ENCODE assay signal across 20 cellular contexts in the genomic region with DNA sequence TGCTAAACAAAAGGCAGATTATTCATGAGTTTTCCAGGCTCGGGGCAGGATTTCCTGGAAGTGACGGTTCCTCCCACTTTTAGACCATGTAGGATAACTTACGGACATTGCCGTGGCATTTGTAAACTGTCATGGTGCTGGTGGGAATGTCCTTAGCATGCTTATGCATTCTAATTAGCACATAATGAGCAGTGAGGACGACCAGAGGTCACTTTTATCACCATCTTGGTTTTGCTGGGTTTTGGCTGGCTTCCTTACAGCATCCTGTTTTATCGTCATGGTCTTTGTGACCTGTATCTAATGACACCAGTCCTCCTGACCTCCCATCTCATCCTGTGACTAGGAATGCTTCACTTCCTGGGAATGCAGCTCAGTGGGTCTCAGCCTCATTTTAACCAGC.
"Had no signal": no experiment of that assay in that cellular context is flagged by ENCODE, and none has a peak within 500 bp of the region (broad histone marks: within the 10 kb centered on the region; RNA-seq: fewer than 3 reads in every experiment).

No MANE protein-coding gene starts in this region.

- H3K9me3 Mint-ChIP-seq: activated CD4-positive, alpha-beta T cell treated with anti-CD3 and anti-CD28 coated beads, Interleukin-2, amount 10 ng/mL, durations not matched to agents 24 days and 14 days; activated CD8-positive, alpha-beta T cell treated with anti-CD3 and anti-CD28 coated beads for 36 hours; activated naive CD4-positive, alpha-beta T cell treated with anti-CD3 and anti-CD28 coated beads for 36 hours; activated T-cell treated with anti-CD3 and anti-CD28 coated beads, Interleukin-2, amount 50 U/mL, for 24 hours; activated T-helper 2 cell treated with anti-CD3 and anti-CD28 coated beads, Interferon-gamma antibody, Interleukin-2, Interleukin-4, amounts not matched to agents 10 μg/mL and 5 μg/mL and 100 μg/mL, durations not matched to agents 14 hours and 24 hours and 36 hours; stimulated activated memory B cell treated with anti-CD40 and anti-IgM and Interleukin-4, amounts not matched to agents 10 μg/mL and 1 μg/mL and 100 μg/mL, for 72 hours had no signal

- H3K27me3 Mint-ChIP-seq: activated CD4-positive, alpha-beta T cell treated with anti-CD3 and anti-CD28 coated beads, Interleukin-2, amount 10 ng/mL, durations not matched to agents 24 days and 14 days; activated CD8-positive, alpha-beta T cell treated with anti-CD3 and anti-CD28 coated beads for 36 hours; activated T-cell treated with anti-CD3 and anti-CD28 coated beads, Interleukin-2, amount 50 U/mL, for 24 hours; naive thymus-derived CD4-positive, alpha-beta T cell; stimulated activated memory B cell treated with anti-CD40 and anti-IgM and Interleukin-4, amounts not matched to agents 10 μg/mL and 1 μg/mL and 100 μg/mL, for 72 hours had no signal

- H3K27ac Mint-ChIP-seq: activated CD4-positive, alpha-beta T cell treated with anti-CD3 and anti-CD28 coated beads, Interleukin-2, amount 10 ng/mL, durations not matched to agents 24 days and 14 days; activated CD8-positive, alpha-beta T cell treated with anti-CD3 and anti-CD28 coated beads for 36 hours; activated naive CD4-positive, alpha-beta T cell treated with anti-CD3 and anti-CD28 coated beads for 36 hours; activated T-cell treated with anti-CD3 and anti-CD28 coated beads, Interleukin-2, amount 50 U/mL, for 24 hours; activated T-helper 2 cell treated with anti-CD3 and anti-CD28 coated beads, Interferon-gamma antibody, Interleukin-2, Interleukin-4, amounts not matched to agents 10 μg/mL and 5 μg/mL and 100 μg/mL, durations not matched to agents 14 hours and 24 hours and 36 hours; stimulated activated memory B cell treated with anti-CD40 and anti-IgM and Interleukin-4, amounts not matched to agents 10 μg/mL and 1 μg/mL and 100 μg/mL, for 72 hours had no signal

- DNase-seq: activated CD4-positive, alpha-beta T cell treated with anti-CD3 and anti-CD28 coated beads, Interleukin-2, amount 10 ng/mL, durations not matched to agents 24 days and 14 days; activated naive CD4-positive, alpha-beta T cell treated with anti-CD3 and anti-CD28 coated beads for 36 hours; activated T-cell treated with anti-CD3 and anti-CD28 coated beads, Interleukin-2, amount 50 U/mL, for 24 hours; aorta; brain microvascular endothelial cell; cortex of kidney; effector CD8-positive, alpha-beta T cell; esophagus squamous epithelium; hippocampal formation; mesenchymal stem cell; naive thymus-derived CD4-positive, alpha-beta T cell; ovary; sigmoid colon; stimulated activated CD4-positive, alpha-beta T cell treated with anti-CD3 and anti-CD28 coated beads, Interleukin-4, amount 100 ng/mL, for 4 hours; T-helper 1 cell; T1000; upper lobe of right lung had no signal

- ATAC-seq: naive thymus-derived CD4-positive, alpha-beta T cell; stimulated activated memory B cell treated with anti-CD40 and anti-IgM and Interleukin-4, amounts not matched to agents 10 μg/mL and 1 μg/mL and 100 μg/mL, for 72 hours; upper lobe of right lung had no signal

- H3K4me3 Mint-ChIP-seq: activated CD4-positive, alpha-beta T cell treated with anti-CD3 and anti-CD28 coated beads, Interleukin-2, amount 10 ng/mL, durations not matched to agents 24 days and 14 days; activated CD8-positive, alpha-beta T cell treated with anti-CD3 and anti-CD28 coated beads for 36 hours; activated naive CD4-positive, alpha-beta T cell treated with anti-CD3 and anti-CD28 coated beads for 36 hours; activated T-cell treated with anti-CD3 and anti-CD28 coated beads, Interleukin-2, amount 50 U/mL, for 24 hours; naive thymus-derived CD4-positive, alpha-beta T cell; stimulated activated memory B cell treated with anti-CD40 and anti-IgM and Interleukin-4, amounts not matched to agents 10 μg/mL and 1 μg/mL and 100 μg/mL, for 72 hours had no signal
